ENCODE assay signal across 24 cellular contexts in genomic region chr2:159906315-159906714, GRCh38. TPM values are rescaled to one million over a fixed set of nuclear protein-coding genes. Genes with fewer than 3 reads are reported as not detected.
DNase-seq lines count a peak whose midpoint lies in the region; ATAC-seq and TF ChIP-seq lines count a peak whose summit lies in the region.
"Had no signal": no experiment of that assay in that cellular context is flagged by ENCODE, and none has a peak within 500 bp of the region (broad histone marks: within the 10 kb centered on the region; RNA-seq: fewer than 3 reads in every experiment).

No MANE protein-coding gene starts in this region.

- H3K36me3 ChIP-seq in Peyer's patch = no peaks in the 10 kb centered on the region
- no peaks in the 10 kb centered on the region for H3K36me3 ChIP-seq in transverse colon
- H3K36me3 ChIP-seq: SJSA1 had no signal

- no peak overlapping the region for H3K4me3 ChIP-seq in Peyer's patch
- no peak overlapping the region for H3K4me3 ChIP-seq in transverse colon
- H3K4me3 ChIP-seq: BLaER1 treated with 17β-estradiol and CSF1 and Interleukin-3, amounts not matched to agents 10 nM and 100 nM; K562; SJSA1 had no signal

- WGBS in transverse colon (ENCODE audit: low coverage in 1 of 2), 2 donors = 47 to 60% methylated on average over 1 of the region's 1 CpG

- no peak overlapping the region for H3K27ac Mint-ChIP-seq in activated T-cell treated with anti-CD3 and anti-CD28 coated beads, Interleukin-2, amount 50 U/mL, for 72 hours
- H3K27ac Mint-ChIP-seq: CD8-positive, alpha-beta T cell had no signal

- H3K9me3 ChIP-seq in Peyer's patch (no peaks in the 10 kb centered on the region), transverse colon (no peaks in the 10 kb centered on the region)
- H3K9me3 ChIP-seq: BLaER1 treated with 17β-estradiol and CSF1 and Interleukin-3, amounts not matched to agents 10 nM and 100 nM; SJSA1 had no signal

- POLR2A ChIA-PET in RWPE1 (lab: Yijun Ruan, JAX; ENCODE audit: low non-redundant PET) = no interaction called here

- no peaks in the 10 kb centered on the region for H3K27me3 Mint-ChIP-seq in activated T-cell treated with anti-CD3 and anti-CD28 coated beads, Interleukin-2, amount 50 U/mL, for 72 hours (ENCODE audit: low read depth)
- no peaks in the 10 kb centered on the region for H3K27me3 Mint-ChIP-seq in activated T-cell treated with anti-CD3 and anti-CD28 coated beads, Interleukin-2, amount 50 U/mL, for 4 hours (ENCODE audit: low read depth)

- H3K4me3 Mint-ChIP-seq in activated T-cell treated with anti-CD3 and anti-CD28 coated beads, Interleukin-2, amount 50 U/mL, for 72 hours = peak overlapping the region; percentile 71 to 92
- no peak overlapping the region for H3K4me3 Mint-ChIP-seq in activated T-cell treated with anti-CD3 and anti-CD28 coated beads, Interleukin-2, amount 50 U/mL, for 4 hours

- TF ChIP-seq CTCF in Peyer's patch (IDR thresholded peaks at IDR 0.05) (no peak), transverse colon (IDR thresholded peaks at IDR 0.05) (no peak), RWPE1 (conservative IDR thresholded peaks at IDR 0.05; ENCODE audit: low read depth) (no peak)

- peaks cover 5 to 23% of the 10 kb centered on the region in 2 donors for H3K36me3 Mint-ChIP-seq in activated T-cell treated with anti-CD3 and anti-CD28 coated beads, Interleukin-2, amount 50 U/mL, for 72 hours (ENCODE audit: insufficient read depth in 2 of 2)
- peaks cover 8% of the 10 kb centered on the region for H3K36me3 Mint-ChIP-seq in activated T-cell treated with anti-CD3 and anti-CD28 coated beads, Interleukin-2, amount 50 U/mL, for 4 hours (ENCODE audit: insufficient read depth)

- CTCF ChIA-PET in RWPE1 (lab: Yijun Ruan, JAX) = no interaction called here

- H3K27ac ChIP-seq in Peyer's patch = peak overlapping the region in 2 of 4 donors; percentile 88 to 93
- peak overlapping the region in 2 of 4 donors; percentile 25 to 85 for H3K27ac ChIP-seq in transverse colon
- no peak overlapping the region for H3K27ac ChIP-seq in RWPE1
- H3K27ac ChIP-seq: SJSA1 had no signal

- H3K9me3 Mint-ChIP-seq in activated T-cell treated with anti-CD3 and anti-CD28 coated beads, Interleukin-2, amount 50 U/mL, for 72 hours = peaks cover 0 to 3% of the 10 kb centered on the region in 2 donors
- no peaks in the 10 kb centered on the region for H3K9me3 Mint-ChIP-seq in activated T-cell treated with anti-CD3 and anti-CD28 coated beads, Interleukin-2, amount 50 U/mL, for 4 hours
- H3K9me3 Mint-ChIP-seq: CD8-positive, alpha-beta T cell had no signal

- in situ Hi-C loops in transverse colon (cut with MboI; ENCODE audit: low pct_ligation_motif_present in 1 of 4, low pct_unique_long_range_greater_than_20kb in 1 of 4, low sequenced_read_pairs in 3 of 4) = no loop called here

- DNase-seq in activated T-cell treated with anti-CD3 and anti-CD28 coated beads, Interleukin-2, amount 50 U/mL, for 72 hours = no peak
- DNase-seq in activated T-cell treated with anti-CD3 and anti-CD28 coated beads, Interleukin-2, amount 50 U/mL, for 4 hours = no peak
- DNase-seq in Peyer's patch = peak in 2 of 3 donors; percentile 75 to 77
- DNase-seq in left kidney (ENCODE audit: low read depth, low spot score) = peak; percentile 13
- peak; percentile 28 for DNase-seq in transverse colon
- DNase-seq in RWPE1 (ENCODE audit: low spot score) = no peak
- DNase-seq in dedifferentiated amniotic fluid mesenchymal stem cell (ENCODE audit: extremely low spot score) = no peak
- no peak for DNase-seq in hippocampal formation (lab: John Stamatoyannopoulos, UW)
- DNase-seq: 8988T; CD8-positive, alpha-beta T cell; GDM1; GOT3; NCI-H1105; NCI-H146; NCI-H2029; NCI-H2227 treated with DMSO at 0.1 percent for 48 hours; NCI-H524; NCI-H82 had no signal

- no peak for TF ChIP-seq POLR2A in Peyer's patch (IDR thresholded peaks at IDR 0.05)
- no peak for TF ChIP-seq POLR2A in transverse colon (IDR thresholded peaks at IDR 0.05)

- H3K27me3 ChIP-seq in Peyer's patch (no peaks in the 10 kb centered on the region), transverse colon (no peaks in the 10 kb centered on the region)
- H3K27me3 ChIP-seq: BLaER1 treated with 17β-estradiol and CSF1 and Interleukin-3, amounts not matched to agents 10 nM and 100 nM; SJSA1 had no signal

- peaks cover 85% of the 10 kb centered on the region for H3K4me1 Mint-ChIP-seq in activated T-cell treated with anti-CD3 and anti-CD28 coated beads, Interleukin-2, amount 50 U/mL, for 72 hours (ENCODE audit: low read depth)
- H3K4me1 Mint-ChIP-seq in activated T-cell treated with anti-CD3 and anti-CD28 coated beads, Interleukin-2, amount 50 U/mL, for 4 hours (ENCODE audit: low read depth) = peaks cover 42% of the 10 kb centered on the region

- peaks cover 0 to 16% (median 0%) of the 10 kb centered on the region in 4 donors for H3K4me1 ChIP-seq in Peyer's patch
- peaks cover 0 to 40% (median 15%) of the 10 kb centered on the region in 4 donors for H3K4me1 ChIP-seq in transverse colon
- H3K4me1 ChIP-seq: SJSA1 had no signal

- intact Hi-C loops in transverse colon (cut with DNase I; ENCODE audit: low total_unique reads) = no loop called here

- no peak for TF ChIP-seq EP300 in transverse colon (IDR thresholded peaks at IDR 0.05; ENCODE audit: low read depth)

- ATAC-seq in activated T-cell treated with anti-CD3 and anti-CD28 coated beads, Interleukin-2, amount 50 U/mL, for 72 hours (replicated peaks in 1 of 2) = no peak
- ATAC-seq in activated T-cell treated with anti-CD3 and anti-CD28 coated beads, Interleukin-2, amount 50 U/mL, for 4 hours = no peak
- ATAC-seq: CD8-positive, alpha-beta T cell; HCT116; K562; Panc1; Right ventricle myocardium inferior had no signal

RNA-seq across cellular contexts. Expression of gene LY75, which starts 1.8 kb away (rescaled TPM):
- total RNA-seq in activated T-cell treated with anti-CD3 and anti-CD28 coated beads, Interleukin-2, amount 50 U/mL, for 72 hours = 100 to 1,000 TPM; 108 to 114 TPM
- 10 to 100 TPM; 18.8 to 44.7 (median 25.8) TPM for total RNA-seq in activated T-cell treated with anti-CD3 and anti-CD28 coated beads, Interleukin-2, amount 50 U/mL, for 4 hours
- total RNA-seq in Peyer's patch (10 to 100 TPM; 12.4 to 81.8 (median 65.2) TPM), transverse colon (10 to 100 TPM; 15.3 to 44.2 (median 37.2) TPM)
- total RNA-seq: SJSA1 had no signal

Comparison
In these comparisons a context has a peak if more than half of its experiments do, and no peak if none do; other contexts are left out.
1. DNase-seq: peak in Peyer's patch (2 of 3), left kidney (single experiment) and transverse colon (single experiment); none in activated T-cell treated with anti-CD3 and anti-CD28 coated beads, Interleukin-2, amount 50 U/mL, for 72 hours (0 of 2), activated T-cell treated with anti-CD3 and anti-CD28 coated beads, Interleukin-2, amount 50 U/mL, for 4 hours (single experiment), RWPE1 (single experiment), dedifferentiated amniotic fluid mesenchymal stem cell (single experiment) and hippocampal formation (0 of 2).